In the genomic region with DNA sequence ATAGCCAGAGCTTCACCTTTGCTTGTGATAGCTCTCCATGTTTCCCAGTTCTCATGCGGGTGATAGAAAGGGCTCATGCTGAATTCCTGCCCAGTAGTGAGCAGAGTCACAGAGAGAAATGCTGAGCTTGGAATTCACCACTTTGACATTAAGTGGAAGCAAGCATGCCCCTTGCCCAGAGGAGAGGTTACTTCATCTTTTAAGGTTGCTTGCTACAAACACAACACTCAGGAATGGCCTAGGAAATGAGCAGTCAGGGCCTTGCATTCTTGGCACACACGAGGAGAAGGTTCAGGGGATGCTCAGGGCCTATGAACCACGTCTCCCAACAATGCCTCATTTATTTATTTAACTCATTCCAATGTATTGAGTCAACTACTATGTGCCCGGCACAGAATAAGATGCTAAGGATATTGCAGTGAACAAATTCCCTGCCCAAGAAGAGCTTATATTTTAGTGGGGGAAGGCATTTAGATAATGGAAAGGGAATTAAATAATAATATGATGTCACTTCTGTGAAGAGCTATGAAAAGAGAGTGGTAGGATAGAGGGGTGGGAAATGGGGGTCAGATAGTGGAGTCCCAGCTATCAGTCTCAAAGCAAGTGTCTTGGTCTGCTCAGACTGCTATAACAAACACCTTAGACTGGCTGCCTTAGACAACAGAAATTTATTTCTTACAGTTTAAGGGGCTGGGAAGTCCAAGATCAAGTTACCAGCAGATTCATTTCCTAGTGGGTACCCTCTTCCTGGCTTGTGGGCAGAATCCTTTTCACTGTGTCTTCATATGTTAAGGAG, we compare ENCODE assay signal across 15 cellular contexts. TPM values are rescaled to one million over a fixed set of nuclear protein-coding genes. Genes with fewer than 3 reads are reported as not detected.
DNase-seq lines count a peak whose midpoint lies in the region; ATAC-seq, FAIRE-seq and TF ChIP-seq lines count a peak whose summit lies in the region.
"Had no signal": no experiment of that assay in that cellular context is flagged by ENCODE, and none has a peak within 500 bp of the region (broad histone marks: within the 10 kb centered on the region; RNA-seq: fewer than 3 reads in every experiment).

No MANE protein-coding gene starts in this region.

- no peak overlapping the region for H2BK20ac ChIP-seq in H9 (ENCODE audit: low read depth, low read length, poor library complexity, severe bottlenecking)

- no peak overlapping the region; a peak in 1 of 7 replicates for H3K27ac Mint-ChIP-seq in H9
- H3K27ac Mint-ChIP-seq: activated naive CD8-positive, alpha-beta T cell treated with anti-CD3 and anti-CD28 coated beads for 36 hours had no signal

- no peak overlapping the region for H4K91ac ChIP-seq in H9 (ENCODE audit: insufficient read length, low read depth, low read length)

- no peak overlapping the region for H3K18ac ChIP-seq in H9 (ENCODE audit: insufficient read length, low read depth, low read length)

- no peak overlapping the region for H2AK5ac ChIP-seq in H9 (ENCODE audit: insufficient read length, low read length)

- H3K56ac ChIP-seq in H9 (ENCODE audit: insufficient read length, low read depth, low read length): no peak overlapping the region

- CTCF ChIA-PET in A549 (lab: Yijun Ruan, JAX): interaction anchor here (0.6 to 1.6 kb wide), 5 partner anchors 10 to 227 kb away, joined by 3 to 7 read pairs (median 4); partner anchors contain the start of gene DDX18

- peak overlapping the region; percentile 61 to 86 for H3K27ac ChIP-seq in A549
- H3K27ac ChIP-seq in H9 (ENCODE audit: insufficient read length, low read depth, low read length): no peak overlapping the region
- H3K27ac ChIP-seq in ovary: no peak overlapping the region

- peak overlapping the region; percentile 58 for H3K4me2 ChIP-seq in A549
- no peak overlapping the region for H3K4me2 ChIP-seq in H9 (ENCODE audit: insufficient read depth, insufficient read length, low read length)

- TF ChIP-seq POLR2A in A549 (IDR thresholded peaks at IDR 0.05; ENCODE audit: low read length) (no peak), ovary (IDR thresholded peaks at IDR 0.05) (no peak)

- POLR2A ChIA-PET in A549 (lab: Yijun Ruan, JAX): no interaction called here

- no peak overlapping the region for H3K4ac ChIP-seq in H9 (ENCODE audit: low read depth, low read length)

- H3K23me2 ChIP-seq in H9 (ENCODE audit: insufficient read length, low read depth, low read length, poor library complexity, severe bottlenecking): no peaks in the 10 kb centered on the region

- peak; percentile 95 to 98 for ATAC-seq in A549
- no peak for ATAC-seq in HG02938 (IDR thresholded peaks at IDR 0.05; ENCODE audit: unreplicated experiment)

- H3K79me1 ChIP-seq in H9 (ENCODE audit: insufficient read depth, low read depth, low read length, poor library complexity, severe bottlenecking): no peaks in the 10 kb centered on the region

- H3K27me3 ChIP-seq in adipocyte (replicated peaks; ENCODE audit: control insufficient read depth, insufficient read depth, low read length) (peaks cover 9% of the 10 kb centered on the region), H9 (ENCODE audit: insufficient read depth, low read length) (no peaks in the 10 kb centered on the region), ovary (no peaks in the 10 kb centered on the region)

- H2AFZ ChIP-seq in H9 (ENCODE audit: low read length): no peak overlapping the region

- H2BK120ac ChIP-seq in H9 (ENCODE audit: low read depth, low read length, poor library complexity, severe bottlenecking): no peak overlapping the region

- intact Hi-C loops in ovary (cut with DNase I): no loop called here

- DNase-seq in A549 (ENCODE audit: low read depth in 1 of 2, low spot score in 1 of 2): peak; percentile 46 to 90
- DNase-seq in HK-2 (ENCODE audit: unreplicated experiment): peak; percentile 80
- DNase-seq in adipocyte (ENCODE audit: low read depth): peak; percentile 78
- DNase-seq in glomerular endothelial cell (ENCODE audit: extremely low read depth, low read depth, low spot score): peak; percentile 82
- no peak for DNase-seq in NCI-H510A (lab: John Stamatoyannopoulos, UW)
- DNase-seq in H9: no peak
- no peak for DNase-seq in ovary
- DNase-seq: activated CD4-positive, alpha-beta T cell treated with anti-CD3 and anti-CD28 coated beads, Interleukin-2, amount 50 U/mL, for 1 hour; activated naive CD8-positive, alpha-beta T cell treated with anti-CD3 and anti-CD28 coated beads for 36 hours; BE2C; glutamatergic neuron; NCI-H2081 treated with DMSO at 0.1 percent for 48 hours; Right ventricle myocardium superior; stimulated activated naive CD4-positive, alpha-beta T cell had no signal

- no peak overlapping the region for H2BK5ac ChIP-seq in H9 (ENCODE audit: insufficient read length, low read length)

- H3K9ac ChIP-seq in adipocyte (ENCODE audit: low read length) (peak overlapping the region; percentile 68), H9 (ENCODE audit: extremely low read depth, insufficient read length, low read length) (no peak overlapping the region)

- no peak overlapping the region for H2BK12ac ChIP-seq in H9 (ENCODE audit: insufficient read length, low read depth, low read length)

- TF ChIP-seq EP300 in A549 (IDR thresholded peaks at IDR 0.05) (no peak), ovary (IDR thresholded peaks at IDR 0.05) (no peak)

- no peaks in the 10 kb centered on the region for H3K79me2 ChIP-seq in H9 (ENCODE audit: insufficient read depth, low read length)

- FAIRE-seq in A549 (lab: Jason Lieb, UNC): no peak

- H3K4me1 ChIP-seq in A549 (peaks cover 22% of the 10 kb centered on the region), adipocyte (ENCODE audit: control insufficient read depth, insufficient read depth, low read length) (peaks cover 20% of the 10 kb centered on the region), H9 (ENCODE audit: insufficient read depth, low read length) (0 out of 2 replicates have a peak, but pooled peaks cover 2% of the 10 kb centered on the region), ovary (ENCODE audit: insufficient read depth) (no peaks in the 10 kb centered on the region)
- H3K4me1 ChIP-seq: BE2C had no signal

- H3K4me3 Mint-ChIP-seq in H9: no peak overlapping the region
- H3K4me3 Mint-ChIP-seq: activated naive CD8-positive, alpha-beta T cell treated with anti-CD3 and anti-CD28 coated beads for 36 hours had no signal

- H3K27me3 Mint-ChIP-seq in H9 (ENCODE audit: low read depth): peaks cover 24% of the 10 kb centered on the region

- H4K5ac ChIP-seq in H9 (ENCODE audit: insufficient read length, low read depth, low read length): no peak overlapping the region

- H4K8ac ChIP-seq in H9 (replicated peaks; ENCODE audit: insufficient read length, low read depth, low read length): no peak overlapping the region

- WGBS in A549 (ENCODE audit: missing lambda C conversion rate): 6% methylated on average over 4 of the region's 4 CpGs
- no CpG with 5 or more reads among the region's 4 CpGs for WGBS in H9 (ENCODE audit: extremely low coverage, insufficient read length, low lambda C conversion rate)
- 21 to 28% (median 23%) methylated on average over 4 of the region's 4 CpGs for WGBS in ovary, 3 donors

- H3K4me3 ChIP-seq in A549 (no peak overlapping the region), adipocyte (ENCODE audit: low read length) (no peak overlapping the region), ovary (no peak overlapping the region)

- H3K36me3 Mint-ChIP-seq in H9 (ENCODE audit: insufficient read depth in 1 of 3, low read depth in 3 of 3): peaks cover 0 to 2% (median 0%) of the 10 kb centered on the region in 3 experiments; a peak in 2 of 7 replicates
- H3K36me3 Mint-ChIP-seq: activated naive CD8-positive, alpha-beta T cell treated with anti-CD3 and anti-CD28 coated beads for 36 hours had no signal

- no peak overlapping the region for H2BK15ac ChIP-seq in H9 (ENCODE audit: low read depth, low read length)

- no peak overlapping the region for H3K23ac ChIP-seq in H9 (ENCODE audit: insufficient read length, low read depth, low read length)

- H3K4me1 Mint-ChIP-seq in H9: peaks cover 13 to 15% of the 10 kb centered on the region in 2 experiments
- H3K4me1 Mint-ChIP-seq: activated naive CD8-positive, alpha-beta T cell treated with anti-CD3 and anti-CD28 coated beads for 36 hours had no signal

- no peak for TF ChIP-seq RAD21 in A549 (conservative IDR thresholded peaks at IDR 0.05 in 1 of 2, IDR thresholded peaks at IDR 0.05 in 1 of 2)

- no peak overlapping the region for H3T11ph ChIP-seq in H9 (ENCODE audit: low read length)

- no peak for TF ChIP-seq CTCF in A549 (IDR thresholded peaks at IDR 0.05)
- TF ChIP-seq CTCF in H9 (conservative IDR thresholded peaks at IDR 0.05): no peak
- no peak for TF ChIP-seq CTCF in ovary (IDR thresholded peaks at IDR 0.05)

- H3K36me3 ChIP-seq in adipocyte (ENCODE audit: control insufficient read depth, insufficient read depth, low read length, severe bottlenecking) (no peaks in the 10 kb centered on the region), ovary (no peaks in the 10 kb centered on the region)
- H3K36me3 ChIP-seq: BE2C had no signal

- H4K20me1 ChIP-seq in H9 (ENCODE audit: control insufficient read depth, insufficient read depth, insufficient read length): no peaks in the 10 kb centered on the region

- H3K14ac ChIP-seq in H9 (ENCODE audit: insufficient read depth, low read length): no peak overlapping the region

- peaks cover 0 to 2% of the 10 kb centered on the region in 2 experiments; a peak in 2 of 5 replicates for H3K9me3 Mint-ChIP-seq in H9
- H3K9me3 Mint-ChIP-seq: activated naive CD8-positive, alpha-beta T cell treated with anti-CD3 and anti-CD28 coated beads for 36 hours had no signal

- H3K9me3 ChIP-seq in A549 (no peaks in the 10 kb centered on the region), adipocyte (ENCODE audit: control insufficient read depth, low read length) (peaks cover 5% of the 10 kb centered on the region), H9 (ENCODE audit: control insufficient read depth, low read depth, low read length) (no peaks in the 10 kb centered on the region), ovary (no peaks in the 10 kb centered on the region)
- H3K9me3 ChIP-seq: BE2C had no signal

TF ChIP-seq in A549, 52 proteins besides CTCF, POLR2A, EP300 and RAD21 (continues in another document):
- TF ChIP-seq RFX5 (IDR thresholded peaks at IDR 0.05) (no peak), ESRRA (IDR thresholded peaks at IDR 0.05; ENCODE audit: borderline replicate concordance, low read length) (no peak)

RNA-seq across cellular contexts. Expression of gene DDX18, which starts 42.1 kb away (rescaled TPM):
- polyA plus RNA-seq in A549 (2011; rRNA removed) (106 and 115 TPM in 2 replicates), A549 (2017; fragmentation: RNase III; extraction: RNeasy Plus Mini Kit Qiagen cat#74134 plus additional on column Dnase treatment) (66.6 to 82.6 TPM (median 67.5 TPM) in 3 replicates), ovary (10 to 100 TPM; 24.3 to 51.0 TPM)
- 31.4 and 33.8 TPM in 2 replicates for polyA plus RNA-seq in A549 (2012; cell fraction: cytosol; rRNA removed)
- 28.1 and 32.7 TPM in 2 replicates for polyA plus RNA-seq in A549 (2012; cell fraction: nucleus; rRNA removed)
- 59.1 and 72.5 TPM in 2 replicates for polyA minus RNA-seq in A549 (2011; rRNA and poly(A)+ RNA removed)
- total RNA-seq in glomerular endothelial cell (39.1 and 43.2 TPM in 2 replicates), H9 (2021) (114 and 115 TPM in 2 replicates), ovary (10 to 100 TPM; 36.6 to 65.0 (median 48.9) TPM)

Comparison
In these comparisons a context has a peak if more than half of its experiments do, and no peak if none do; other contexts are left out.
1. DNase-seq: peak in A549 (2 of 2), HK-2 (single experiment), adipocyte (single experiment) and glomerular endothelial cell (single experiment); none in NCI-H510A (single experiment), H9 (single experiment) and ovary (0 of 5).
2. H3K27ac ChIP-seq: peak in A549 (2 of 2); none in H9 (single experiment) and ovary (0 of 2).